13 cellular contexts compared by ENCODE assay signal in the genomic region with DNA sequence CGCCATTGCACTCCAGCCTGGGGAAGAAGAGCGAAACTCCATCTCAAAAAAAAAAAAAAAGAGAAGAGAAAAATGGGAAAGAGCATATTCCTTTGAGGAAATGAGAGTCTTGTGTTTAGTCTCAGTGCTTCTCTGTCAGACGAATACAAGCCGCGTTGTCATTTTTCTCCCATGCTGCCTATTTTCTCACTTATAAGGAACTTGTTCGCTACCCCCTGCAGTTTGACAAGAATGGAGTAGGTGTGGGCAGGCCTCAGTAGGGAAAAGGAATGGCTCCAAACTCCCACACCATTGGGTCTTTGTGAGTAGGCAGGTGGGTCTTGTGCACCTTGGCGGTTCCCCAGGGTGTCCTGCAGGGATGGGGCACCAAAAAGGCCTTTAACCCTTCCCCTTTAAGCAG. TPM values are rescaled to one million over a fixed set of nuclear protein-coding genes. Genes with fewer than 3 reads are reported as not detected.
A peak's percentile ranks its signal among the peaks of the same experiment; 100 is the strongest.
DNase-seq lines count a peak whose midpoint lies in the region; ATAC-seq, FAIRE-seq and TF ChIP-seq lines count a peak whose summit lies in the region.
"Had no signal": no experiment of that assay in that cellular context is flagged by ENCODE, and none has a peak within 500 bp of the region (broad histone marks: within the 10 kb centered on the region; RNA-seq: fewer than 3 reads in every experiment).

No MANE protein-coding gene starts in this region.

- TF ChIP-seq EP300 in GM12878 (IDR thresholded peaks at IDR 0.05; ENCODE audit: borderline replicate concordance in 1 of 2, control insufficient read depth in 1 of 2, low read depth in 2 of 2, low read length in 2 of 2) = no peak

- in situ Hi-C loops in GM12878 (cut with MboI) = loop anchor here (25.0 kb wide), 1 partner anchor 907 kb away; no protein-coding TSS in a partner anchor

- TF ChIP-seq RAD21 in GM12878 (IDR thresholded peaks at IDR 0.05; ENCODE audit: insufficient read depth, low read depth, low read length) = no peak

- 0 out of 20 replicates have a peak overlapping the region, but pooled peaks of 1 of the 10 experiments have one; percentile 1 for H3K4me3 ChIP-seq in BLaER1 treated with 17β-estradiol and CSF1 and Interleukin-3, amounts not matched to agents 10 nM and 100 nM
- H3K4me3 ChIP-seq in GM12878 (peak overlapping the region; percentile 53; the same call in 1 of the 2 replicates), parathyroid adenoma (ENCODE audit: low read depth, low read length) (no peak overlapping the region)

- peaks cover 17 to 28% (median 22%) of the 10 kb centered on the region in 11 experiments for H3K27me3 ChIP-seq in BLaER1 treated with 17β-estradiol and CSF1 and Interleukin-3, amounts not matched to agents 10 nM and 100 nM
- H3K27me3 ChIP-seq in GM12878 (replicated peaks in 1 of 2; ENCODE audit: control insufficient read depth in 2 of 2, insufficient read depth in 2 of 2, low read length in 1 of 2) (peaks cover 0 to 1% of the 10 kb centered on the region in 2 experiments; a peak in 2 of 4 replicates), parathyroid adenoma (ENCODE audit: control insufficient read depth, insufficient read depth, low read length) (no peaks in the 10 kb centered on the region)

- no peak for TF ChIP-seq POLR2A in GM12878 (IDR thresholded peaks at IDR 0.05; ENCODE audit: low read depth, low read length)

- CTCF ChIA-PET in GM12878 (lab: Yijun Ruan, JAX) = interaction anchor here (1.0 to 1.7 kb wide), 6 partner anchors 9 to 284 kb away, joined by 3 to 6 read pairs (median 4); no protein-coding TSS in a partner anchor

- POLR2A ChIA-PET in GM12878 (lab: Charles Lee) = no interaction called here

- peak overlapping the region; percentile 54 to 88 (median 78) for H3K4me2 ChIP-seq in BLaER1 treated with 17β-estradiol and CSF1 and Interleukin-3, amounts not matched to agents 10 nM and 100 nM
- H3K4me2 ChIP-seq in GM12878 (ENCODE audit: control insufficient read depth, insufficient read depth) (peak overlapping the region; percentile 62), parathyroid adenoma (ENCODE audit: low read length) (no peak overlapping the region)

- H4K20me1 ChIP-seq in BLaER1 treated with 17β-estradiol and CSF1 and Interleukin-3, amounts not matched to agents 10 nM and 100 nM = no peaks in the 10 kb centered on the region
- H4K20me1 ChIP-seq in GM12878 (ENCODE audit: control insufficient read depth, insufficient read depth) = no peaks in the 10 kb centered on the region

- WGBS in GM12878 (ENCODE audit: insufficient coverage, insufficient replicate concordance, low lambda C conversion rate, missing lambda C conversion rate) = 59% methylated on average over 5 of the region's 7 CpGs

- peaks cover 72% of the 10 kb centered on the region for H3K79me2 ChIP-seq in GM12878 (ENCODE audit: control insufficient read depth, insufficient read depth, low read length)
- peaks cover 30% of the 10 kb centered on the region for H3K79me2 ChIP-seq in parathyroid adenoma

- intact Hi-C loops in GM12878 (cut with micrococcal nuclease; ENCODE audit: unreplicated experiment) = no loop called here

- FAIRE-seq in GM19239 (lab: Jason Lieb, UNC) (peak; percentile 31), GM12878 (lab: Jason Lieb, UNC) (no peak)

- ATAC-seq in GM12878 (no peak), HG02852 (IDR thresholded peaks at IDR 0.05; ENCODE audit: unreplicated experiment) (no peak), HG02981 (IDR thresholded peaks at IDR 0.05; ENCODE audit: unreplicated experiment) (no peak), HG02970 (IDR thresholded peaks at IDR 0.05; ENCODE audit: low FRiP score, unreplicated experiment) (no peak)

- RAD21 ChIA-PET in GM12878 (lab: Charles Lee; ENCODE audit: unreplicated experiment) = interaction anchor here (1.1 kb wide), 1 partner anchor 10 kb away, joined by 6 read pairs; no protein-coding TSS in a partner anchor

- no peak overlapping the region for H2AFZ ChIP-seq in GM12878 (ENCODE audit: control insufficient read depth, low read depth, low read length)
- no peak overlapping the region for H2AFZ ChIP-seq in parathyroid adenoma

- SMC1A ChIA-PET in GM12878 (lab: Charles Lee; ENCODE audit: uncharacterized antibody, unreplicated experiment) = interaction anchor here (0.9 to 2.4 kb wide), 4 partner anchors 9 to 112 kb away, joined by 4 to 9 read pairs (median 6); no protein-coding TSS in a partner anchor

- TF ChIP-seq CTCF in GM12878 (IDR thresholded peaks at IDR 0.05 in 2 of 3, conservative IDR thresholded peaks at IDR 0.05 in 1 of 3; ENCODE audit: control insufficient read depth in 2 of 3, extremely low read depth in 1 of 3, insufficient read depth in 1 of 3, low read depth in 3 of 3, low read length in 3 of 3) = no peak
- no peak for TF ChIP-seq CTCF in parathyroid adenoma (IDR thresholded peaks at IDR 0.05)

- BruUV-seq in GM12878 (replicated peaks; lab: Mats Ljungman, UMichigan) = no TSS peak

- peaks cover 20 to 40% (median 31%) of the 10 kb centered on the region in 10 experiments for H3K4me1 ChIP-seq in BLaER1 treated with 17β-estradiol and CSF1 and Interleukin-3, amounts not matched to agents 10 nM and 100 nM
- H3K4me1 ChIP-seq in GM12878 (ENCODE audit: control insufficient read depth, insufficient read depth, low read length) (peaks cover 43% of the 10 kb centered on the region), parathyroid adenoma (peaks cover 43% of the 10 kb centered on the region)

- peak overlapping the region in 8 of 11 experiments; percentile 22 to 59 (median 40); a peak in 11 of 22 replicates for H3K27ac ChIP-seq in BLaER1 treated with 17β-estradiol and CSF1 and Interleukin-3, amounts not matched to agents 10 nM and 100 nM
- peak overlapping the region; percentile 95 for H3K27ac ChIP-seq in GM12878 (ENCODE audit: control insufficient read depth, insufficient read depth)
- H3K27ac ChIP-seq in parathyroid adenoma = peak overlapping the region; percentile 93

- peak overlapping the region in 2 of 11 experiments; percentile 11 to 16; a peak in 1 of 22 replicates for H3K9ac ChIP-seq in BLaER1 treated with 17β-estradiol and CSF1 and Interleukin-3, amounts not matched to agents 10 nM and 100 nM
- peak overlapping the region; percentile 66 for H3K9ac ChIP-seq in GM12878 (ENCODE audit: control insufficient read depth, insufficient read depth, low read length)
- H3K9ac ChIP-seq in parathyroid adenoma = no peak overlapping the region

- DNase-seq in GM19239 (ENCODE audit: insufficient read length, low spot score) (no peak), GM12878 (ENCODE audit: low read depth, low spot score) (no peak), GM03348 (ENCODE audit: low spot score) (no peak)
- DNase-seq: activated naive CD4-positive, alpha-beta T cell treated with anti-CD3 and anti-CD28 coated beads, Interleukin-2, amount 50 U/mL, for 16 hours; DMS 273 treated with DMSO at 0.1 percent for 48 hours; erythroblast; NCI-H2081 treated with DMSO at 0.1 percent for 48 hours; T-helper 2 cell had no signal

- H3K9me3 ChIP-seq in BLaER1 treated with 17β-estradiol and CSF1 and Interleukin-3, amounts not matched to agents 10 nM and 100 nM (replicated peaks in 1 of 11) = no peaks in the 10 kb centered on the region
- H3K9me3 ChIP-seq in GM12878 (replicated peaks; ENCODE audit: control insufficient read depth, insufficient read depth, low read length) (no peaks in the 10 kb centered on the region), parathyroid adenoma (ENCODE audit: control insufficient read depth, low read length) (no peaks in the 10 kb centered on the region)

- H3K36me3 ChIP-seq in BLaER1 treated with 17β-estradiol and CSF1 and Interleukin-3, amounts not matched to agents 10 nM and 100 nM = no peaks in the 10 kb centered on the region
- H3K36me3 ChIP-seq in GM12878 (ENCODE audit: control insufficient read depth in 2 of 2, insufficient read depth in 2 of 2, low read length in 1 of 2) = peaks cover 0 to 17% of the 10 kb centered on the region in 2 experiments; a peak in 1 of 4 replicates
- H3K36me3 ChIP-seq in parathyroid adenoma (ENCODE audit: control insufficient read depth, insufficient read depth, low read length) = no peaks in the 10 kb centered on the region

TF ChIP-seq in GM12878, 131 proteins besides CTCF, POLR2A, EP300 and RAD21 (continues in another document):
- no peak for TF ChIP-seq BRCA1 (IDR thresholded peaks at IDR 0.05; ENCODE audit: low read depth, low read length)
- TF ChIP-seq, protein P1, sequence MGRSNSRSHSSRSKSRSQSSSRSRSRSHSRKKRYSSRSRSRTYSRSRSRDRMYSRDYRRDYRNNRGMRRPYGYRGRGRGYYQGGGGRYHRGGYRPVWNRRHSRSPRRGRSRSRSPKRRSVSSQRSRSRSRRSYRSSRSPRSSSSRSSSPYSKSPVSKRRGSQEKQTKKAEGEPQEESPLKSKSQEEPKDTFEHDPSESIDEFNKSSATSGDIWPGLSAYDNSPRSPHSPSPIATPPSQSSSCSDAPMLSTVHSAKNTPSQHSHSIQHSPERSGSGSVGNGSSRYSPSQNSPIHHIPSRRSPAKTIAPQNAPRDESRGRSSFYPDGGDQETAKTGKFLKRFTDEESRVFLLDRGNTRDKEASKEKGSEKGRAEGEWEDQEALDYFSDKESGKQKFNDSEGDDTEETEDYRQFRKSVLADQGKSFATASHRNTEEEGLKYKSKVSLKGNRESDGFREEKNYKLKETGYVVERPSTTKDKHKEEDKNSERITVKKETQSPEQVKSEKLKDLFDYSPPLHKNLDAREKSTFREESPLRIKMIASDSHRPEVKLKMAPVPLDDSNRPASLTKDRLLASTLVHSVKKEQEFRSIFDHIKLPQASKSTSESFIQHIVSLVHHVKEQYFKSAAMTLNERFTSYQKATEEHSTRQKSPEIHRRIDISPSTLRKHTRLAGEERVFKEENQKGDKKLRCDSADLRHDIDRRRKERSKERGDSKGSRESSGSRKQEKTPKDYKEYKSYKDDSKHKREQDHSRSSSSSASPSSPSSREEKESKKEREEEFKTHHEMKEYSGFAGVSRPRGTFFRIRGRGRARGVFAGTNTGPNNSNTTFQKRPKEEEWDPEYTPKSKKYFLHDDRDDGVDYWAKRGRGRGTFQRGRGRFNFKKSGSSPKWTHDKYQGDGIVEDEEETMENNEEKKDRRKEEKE (IDR thresholded peaks at IDR 0.05) = no peak

RNA-seq across cellular contexts. Expression of gene GPR160, which starts 6.5 kb away (rescaled TPM):
- 1.5 and 1.7 TPM in 2 replicates for total RNA-seq in GM12878 (2013; cell fraction: nucleolus; rRNA removed)
- total RNA-seq in GM12878 (2014; rRNA removed) (35.6 and 35.9 TPM in 2 replicates), GM12878 (2014; rRNA removed; fragmentation: Illumina TruSeq; extraction: Trizol) (36.3 and 36.4 TPM in 2 replicates), GM12878 (2021) (21.7 and 24.6 TPM in 2 replicates)
- 32.9 TPM for polyA plus RNA-seq in GM12878 (2011; ENCODE audit: low read depth)
- polyA plus RNA-seq in GM12878 (2011; rRNA removed) (1.2 and 2.2 TPM in 2 replicates), GM12878 (2014; fragmentation: Illumina TruSeq; extraction: Trizol) (41.9 and 44.1 TPM in 2 replicates), GM12878 (2014; fragmentation: Nextera tagmentation; extraction: Ambion mirVana) (10 to 100 TPM in 1 of 2 experiments, 1 to 10 TPM in 1; 8.8 to 14.4 TPM), GM12878 (2014; rRNA removed) (25.9 and 28.2 TPM in 2 replicates), GM12878 (2016; fragmentation: Nextera tagmentation; extraction: Ambion mirVana) (10 to 100 TPM; 53.9 to 57.7 TPM)
- polyA plus RNA-seq in GM12878 (2011; cell fraction: cytosol; rRNA removed) = 0.30 and 0.42 TPM in 2 replicates
- polyA plus RNA-seq in GM12878 (2011; cell fraction: nucleus; rRNA removed) = 0.44 and 0.49 TPM in 2 replicates
- 80.9 and 93.7 TPM in 2 replicates for polyA plus RNA-seq in GM12878 (2012)
- 0.41 and 0.80 TPM in 2 replicates for polyA minus RNA-seq in GM12878 (2011; rRNA and poly(A)+ RNA removed)
- polyA minus RNA-seq in GM12878 (2011; cell fraction: cytosol; rRNA and poly(A)+ RNA removed) = 0.73 and 1.6 TPM in 2 replicates
- polyA minus RNA-seq in GM12878 (2011; cell fraction: nucleus; rRNA and poly(A)+ RNA removed) = 0.36 and 0.86 TPM in 2 replicates

Comparison
In these comparisons a context has a peak if more than half of its experiments do, and no peak if none do; other contexts are left out.
1. H3K27ac ChIP-seq: peak in every context shown above with its lines; median percentile 95 in GM12878; 93 in parathyroid adenoma; 40 in BLaER1 treated with 17β-estradiol and CSF1 and Interleukin-3, amounts not matched to agents 10 nM and 100 nM.